In the genomic region with DNA sequence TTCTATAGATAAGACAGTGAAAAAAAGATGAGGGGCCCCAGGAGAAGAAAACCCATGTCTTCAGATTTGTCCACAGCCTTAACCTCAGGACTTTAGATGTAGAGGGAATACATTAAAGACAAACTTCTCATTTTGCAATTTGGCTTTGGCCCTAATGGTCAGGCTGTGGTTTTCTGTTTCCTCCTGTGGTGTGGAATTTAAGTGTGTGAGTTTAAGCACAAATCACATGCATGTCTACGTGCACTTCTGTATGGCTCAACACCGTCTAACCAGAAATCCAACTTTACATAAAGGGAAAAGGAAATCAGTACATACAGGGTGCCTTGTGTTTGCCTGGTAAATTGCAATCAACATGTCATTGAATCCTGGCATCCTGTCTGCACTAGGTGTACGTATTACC, we compare ENCODE assay signal across 23 cellular contexts. TPM values are rescaled to one million over a fixed set of nuclear protein-coding genes. Genes with fewer than 3 reads are reported as not detected.
DNase-seq lines count a peak whose midpoint lies in the region; TF ChIP-seq lines count a peak whose summit lies in the region.
"Had no signal": no experiment of that assay in that cellular context is flagged by ENCODE, and none has a peak within 500 bp of the region (broad histone marks: within the 10 kb centered on the region; RNA-seq: fewer than 3 reads in every experiment).

No MANE protein-coding gene starts in this region.

- H3K27ac Mint-ChIP-seq in brain (no peak overlapping the region), nephron (no peak overlapping the region)
- H3K27ac Mint-ChIP-seq: activated B cell treated with CpG ODN at 0.5 μM for 24 hours; activated naive CD4-positive, alpha-beta T cell treated with anti-CD3 and anti-CD28 coated beads, Interleukin-2, amount 10 ng/mL, durations not matched to agents 7 days and 5 days; H9; stimulated activated naive CD8-positive, alpha-beta T cell treated with anti-CD3 and anti-CD28 coated beads, Interleukin-15, Interleukin-2, amounts not matched to agents 100 ng/mL and 50 ng/mL, for 24 hours; T-helper 17 cell had no signal

- H4K5ac ChIP-seq in mesendoderm (ENCODE audit: low read length): no peak overlapping the region

- WGBS in mesendoderm (ENCODE audit: extremely low coverage, insufficient coverage, low lambda C conversion rate): no CpG with 5 or more reads among the region's 3 CpGs

- no peak overlapping the region for H2BK120ac ChIP-seq in mesendoderm (ENCODE audit: low read depth, low read length)

- no peak overlapping the region for H2BK15ac ChIP-seq in mesendoderm (replicated peaks; ENCODE audit: low read depth)

- no peak overlapping the region for H3K27ac ChIP-seq in mesendoderm (ENCODE audit: low read depth, low read length)
- H3K27ac ChIP-seq: esophagus muscularis mucosa, gastroesophageal sphincter, PC-9, tibial nerve had no signal

- DNase-seq in GDM1 (lab: John Stamatoyannopoulos, UW) (peak; percentile 2), NOMO-1 treated with DMSO at 0.1 percent for 48 hours (lab: John Stamatoyannopoulos, UW; ENCODE audit: unreplicated experiment) (peak; percentile 92), mesendoderm (no peak), GM20000 (ENCODE audit: low spot score) (no peak), GOT3 (lab: John Stamatoyannopoulos, UW) (no peak)
- DNase-seq in activated T-cell treated with anti-CD3 and anti-CD28 coated beads, Interleukin-2, amount 50 U/mL, for 48 hours: no peak
- DNase-seq: activated B cell treated with CpG ODN at 0.5 μM for 24 hours; activated naive CD4-positive, alpha-beta T cell treated with anti-CD3 and anti-CD28 coated beads, Interleukin-2, amount 10 ng/mL, durations not matched to agents 7 days and 5 days; activated T-cell treated with anti-CD3 and anti-CD28 coated beads, Interleukin-2, amount 50 U/mL, for 4 hours; caudate nucleus; H9; NCI-H187; NCI-H748 treated with DMSO at 0.1 percent for 48 hours; PC-9; SHP77 treated with DMSO at 0.1 percent for 48 hours; stimulated activated CD4-positive, alpha-beta T cell treated with anti-CD3 and anti-CD28 coated beads, Interleukin-2, amount 100 ng/mL, for 24 hours; T-helper 17 cell had no signal

- H3K9ac ChIP-seq in mesendoderm (ENCODE audit: low read length): no peak overlapping the region

- H3K4ac ChIP-seq in mesendoderm (ENCODE audit: low read depth, low read length): no peak overlapping the region

- H3K4me1 Mint-ChIP-seq in brain (peaks cover 7% of the 10 kb centered on the region), nephron (no peaks in the 10 kb centered on the region)
- H3K4me1 Mint-ChIP-seq: T-helper 17 cell had no signal

- peaks cover 2% of the 10 kb centered on the region for H3K36me3 ChIP-seq in mesendoderm (ENCODE audit: control insufficient read depth, insufficient read depth, low read length)
- H3K36me3 ChIP-seq: esophagus muscularis mucosa, gastroesophageal sphincter, tibial nerve had no signal

- no peak overlapping the region for H3K4me3 ChIP-seq in mesendoderm (ENCODE audit: low read length)
- H3K4me3 ChIP-seq: esophagus muscularis mucosa, gastroesophageal sphincter, PC-9, tibial nerve had no signal

- H2BK5ac ChIP-seq in mesendoderm (ENCODE audit: low read length): no peak overlapping the region

- peaks cover 14% of the 10 kb centered on the region for H3K79me2 ChIP-seq in mesendoderm (ENCODE audit: control insufficient read depth, insufficient read depth, low read length)

- no peak overlapping the region for H4K8ac ChIP-seq in mesendoderm (ENCODE audit: low read depth, low read length)

- H3K36me3 Mint-ChIP-seq in brain (peaks cover 21% of the 10 kb centered on the region), nephron (ENCODE audit: low read depth) (peaks cover 20% of the 10 kb centered on the region)

- no peak overlapping the region for H3K23ac ChIP-seq in mesendoderm (ENCODE audit: low read length)

- no peak overlapping the region for H3K4me2 ChIP-seq in mesendoderm (ENCODE audit: low read length)
- H3K4me2 ChIP-seq: PC-9 had no signal

- H3K79me1 ChIP-seq in mesendoderm (ENCODE audit: low read length): peaks cover 5% of the 10 kb centered on the region

- no peak overlapping the region for H2AK5ac ChIP-seq in mesendoderm (ENCODE audit: low read length)

- no peak overlapping the region for H3K56ac ChIP-seq in mesendoderm (ENCODE audit: low read length)

- peak overlapping the region in 3 of 5 experiments; percentile 33 to 73 (median 49) for H3K4me3 Mint-ChIP-seq in brain
- peak overlapping the region in 2 of 3 experiments; percentile 60 to 63 for H3K4me3 Mint-ChIP-seq in nephron
- H3K4me3 Mint-ChIP-seq: activated B cell treated with CpG ODN at 0.5 μM for 24 hours; activated naive CD4-positive, alpha-beta T cell treated with anti-CD3 and anti-CD28 coated beads, Interleukin-2, amount 10 ng/mL, durations not matched to agents 7 days and 5 days; activated T-cell treated with anti-CD3 and anti-CD28 coated beads, Interleukin-2, amount 50 U/mL, for 4 hours; stimulated activated naive CD8-positive, alpha-beta T cell treated with anti-CD3 and anti-CD28 coated beads, Interleukin-15, Interleukin-2, amounts not matched to agents 100 ng/mL and 50 ng/mL, for 24 hours; T-helper 17 cell had no signal

- TF ChIP-seq CTCF in brain (conservative IDR thresholded peaks at IDR 0.05): no peak
- no peak for TF ChIP-seq CTCF in nephron (IDR thresholded peaks at IDR 0.05; ENCODE audit: unreplicated experiment in 3 of 3)
- no peak for TF ChIP-seq CTCF in GM20000 (IDR thresholded peaks at IDR 0.05; ENCODE audit: extremely low read depth, missing control alignments)

- no peaks in the 10 kb centered on the region for H3K4me1 ChIP-seq in mesendoderm (ENCODE audit: control insufficient read depth, low read depth, low read length)

- no peaks in the 10 kb centered on the region for H3K27me3 ChIP-seq in mesendoderm (ENCODE audit: insufficient read depth, low read length, poor library complexity)
- H3K27me3 ChIP-seq: esophagus muscularis mucosa, gastroesophageal sphincter, tibial nerve had no signal

- H3K9me3 Mint-ChIP-seq in brain (peaks cover under 1 to 13% (median 7%) of the 10 kb centered on the region in 5 experiments), nephron (peaks cover 6% of the 10 kb centered on the region)
- H3K9me3 Mint-ChIP-seq: activated B cell treated with CpG ODN at 0.5 μM for 24 hours; activated T-cell treated with anti-CD3 and anti-CD28 coated beads, Interleukin-2, amount 50 U/mL, for 4 hours had no signal

- peaks cover 3% of the 10 kb centered on the region for H3K27me3 Mint-ChIP-seq in brain
- no peaks in the 10 kb centered on the region for H3K27me3 Mint-ChIP-seq in nephron (ENCODE audit: low read depth)
- H3K27me3 Mint-ChIP-seq: activated B cell treated with CpG ODN at 0.5 μM for 24 hours; activated naive CD4-positive, alpha-beta T cell treated with anti-CD3 and anti-CD28 coated beads, Interleukin-2, amount 10 ng/mL, durations not matched to agents 7 days and 5 days; stimulated activated naive CD8-positive, alpha-beta T cell treated with anti-CD3 and anti-CD28 coated beads, Interleukin-15, Interleukin-2, amounts not matched to agents 100 ng/mL and 50 ng/mL, for 24 hours; T-helper 17 cell had no signal

- H3K18ac ChIP-seq in mesendoderm (ENCODE audit: low read length): no peak overlapping the region

RNA-seq across cellular contexts. Expression of gene ZNF124, which starts 1.1 kb away (rescaled TPM):
- polyA plus RNA-seq in brain (ENCODE audit: insufficient read depth, low read depth, low replicate concordance): 5.1 TPM
- 15.7 TPM for polyA plus RNA-seq in mesendoderm (2013, experiment 1 of 2)
- 16.3 TPM for polyA plus RNA-seq in mesendoderm (2013, experiment 2 of 2)

Comparison
In these comparisons a context has a peak if more than half of its experiments do, and no peak if none do; other contexts are left out.
1. DNase-seq: peak in GDM1 (single experiment) and NOMO-1 treated with DMSO at 0.1 percent for 48 hours (single experiment); none in mesendoderm (single experiment), GM20000 (single experiment), activated T-cell treated with anti-CD3 and anti-CD28 coated beads, Interleukin-2, amount 50 U/mL, for 48 hours (0 of 2) and GOT3 (single experiment).